ENCODE assay signal across 12 cellular contexts in the genomic region with DNA sequence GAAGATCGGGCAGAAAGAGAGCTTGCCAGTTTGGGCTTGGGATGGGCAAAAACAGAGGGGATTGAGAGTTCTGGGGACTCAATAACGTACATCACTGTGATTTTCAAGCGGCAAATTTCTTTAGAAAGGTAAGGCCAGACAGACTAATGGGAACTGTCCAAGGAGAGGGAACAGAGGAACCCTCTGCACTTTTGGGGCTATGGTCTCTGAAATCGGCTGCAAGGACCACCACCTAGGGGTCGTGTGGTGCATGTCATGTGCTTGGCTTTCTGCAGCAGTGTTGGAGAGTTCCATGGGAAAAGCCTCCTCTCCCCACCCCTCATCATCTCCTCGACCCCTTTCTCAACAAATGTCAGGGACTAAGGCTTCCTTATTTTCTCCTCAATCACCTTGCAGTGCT.
DNase-seq lines count a peak whose midpoint lies in the region; ATAC-seq and TF ChIP-seq lines count a peak whose summit lies in the region.
"Had no signal": no experiment of that assay in that cellular context is flagged by ENCODE, and none has a peak within 500 bp of the region (broad histone marks: within the 10 kb centered on the region; RNA-seq: fewer than 3 reads in every experiment).

No MANE protein-coding gene starts in this region.

- ATAC-seq in HG02970 (IDR thresholded peaks at IDR 0.05; ENCODE audit: low FRiP score, unreplicated experiment) = no peak

- no peaks in the 10 kb centered on the region for H3K36me3 ChIP-seq in H7 (replicated peaks; ENCODE audit: control insufficient read depth, insufficient read depth, low read length)
- H3K36me3 ChIP-seq: MG63 had no signal

- peaks cover 39% of the 10 kb centered on the region for H3K27me3 Mint-ChIP-seq in activated T-cell treated with anti-CD3 and anti-CD28 coated beads, Interleukin-2, amount 50 U/mL, for 24 hours
- H3K27me3 Mint-ChIP-seq in activated T-helper 1 cell treated with anti-CD3 and anti-CD28 coated beads, Interleukin-12 subunit alpha, Interleukin-12 subunit beta, Interleukin-2, Interleukin-4 antibody, amounts not matched to agents 30 ng/mL and 10 ng/mL and 1 ng/mL, durations not matched to agents 14 hours and 24 hours and 36 hours (ENCODE audit: insufficient read depth) = peaks cover 30% of the 10 kb centered on the region
- H3K27me3 Mint-ChIP-seq in progenitor cell of endocrine pancreas = peaks cover 49% of the 10 kb centered on the region

- peak overlapping the region; percentile 51 for H3K27ac Mint-ChIP-seq in activated T-cell treated with anti-CD3 and anti-CD28 coated beads, Interleukin-2, amount 50 U/mL, for 24 hours
- H3K27ac Mint-ChIP-seq in activated T-helper 1 cell treated with anti-CD3 and anti-CD28 coated beads, Interleukin-12 subunit alpha, Interleukin-12 subunit beta, Interleukin-2, Interleukin-4 antibody, amounts not matched to agents 30 ng/mL and 10 ng/mL and 1 ng/mL, durations not matched to agents 14 hours and 24 hours and 36 hours = no peak overlapping the region
- H3K27ac Mint-ChIP-seq in progenitor cell of endocrine pancreas = peak overlapping the region; percentile 60
- H3K27ac Mint-ChIP-seq: CD4-positive, CD25-positive, alpha-beta regulatory T cell; T-helper 1 cell treated with Interleukin-12 subunit alpha and Interleukin-12 subunit beta and Interleukin-4 antibody, amounts not matched to agents 30 μg/mL and 1 μg/mL, for 36 hours had no signal

- H3K4me1 Mint-ChIP-seq in activated T-cell treated with anti-CD3 and anti-CD28 coated beads, Interleukin-2, amount 50 U/mL, for 24 hours (ENCODE audit: low read depth) = peaks cover 43% of the 10 kb centered on the region
- H3K4me1 Mint-ChIP-seq in activated T-helper 1 cell treated with anti-CD3 and anti-CD28 coated beads, Interleukin-12 subunit alpha, Interleukin-12 subunit beta, Interleukin-2, Interleukin-4 antibody, amounts not matched to agents 30 ng/mL and 10 ng/mL and 1 ng/mL, durations not matched to agents 14 hours and 24 hours and 36 hours (ENCODE audit: low read depth) = peaks cover 45% of the 10 kb centered on the region
- peaks cover 12% of the 10 kb centered on the region for H3K4me1 Mint-ChIP-seq in progenitor cell of endocrine pancreas (ENCODE audit: low read depth)

- intact Hi-C loops in activated T-helper 1 cell treated with anti-CD3 and anti-CD28 coated beads, Interleukin-12 subunit alpha, Interleukin-12 subunit beta, Interleukin-2, Interleukin-4 antibody, amounts not matched to agents 30 ng/mL and 10 ng/mL and 1 ng/mL, durations not matched to agents 14 hours and 24 hours and 36 hours (cut with micrococcal nuclease) = no loop called here

- H3K9me3 Mint-ChIP-seq in activated T-cell treated with anti-CD3 and anti-CD28 coated beads, Interleukin-2, amount 50 U/mL, for 24 hours = no peaks in the 10 kb centered on the region
- no peaks in the 10 kb centered on the region for H3K9me3 Mint-ChIP-seq in activated T-helper 1 cell treated with anti-CD3 and anti-CD28 coated beads, Interleukin-12 subunit alpha, Interleukin-12 subunit beta, Interleukin-2, Interleukin-4 antibody, amounts not matched to agents 30 ng/mL and 10 ng/mL and 1 ng/mL, durations not matched to agents 14 hours and 24 hours and 36 hours
- H3K9me3 Mint-ChIP-seq in progenitor cell of endocrine pancreas (ENCODE audit: low read depth) = no peaks in the 10 kb centered on the region
- H3K9me3 Mint-ChIP-seq: T-helper 1 cell treated with Interleukin-12 subunit alpha and Interleukin-12 subunit beta and Interleukin-4 antibody, amounts not matched to agents 30 μg/mL and 1 μg/mL, for 36 hours had no signal

- no peaks in the 10 kb centered on the region for H3K36me3 Mint-ChIP-seq in activated T-cell treated with anti-CD3 and anti-CD28 coated beads, Interleukin-2, amount 50 U/mL, for 24 hours (ENCODE audit: low read depth)
- peaks cover 1% of the 10 kb centered on the region for H3K36me3 Mint-ChIP-seq in activated T-helper 1 cell treated with anti-CD3 and anti-CD28 coated beads, Interleukin-12 subunit alpha, Interleukin-12 subunit beta, Interleukin-2, Interleukin-4 antibody, amounts not matched to agents 30 ng/mL and 10 ng/mL and 1 ng/mL, durations not matched to agents 14 hours and 24 hours and 36 hours (ENCODE audit: low read depth)
- no peaks in the 10 kb centered on the region for H3K36me3 Mint-ChIP-seq in progenitor cell of endocrine pancreas (ENCODE audit: insufficient read depth)

- H3K27me3 ChIP-seq in H7 (ENCODE audit: control insufficient read depth, insufficient read depth, low read length) = peaks cover 6% of the 10 kb centered on the region
- H3K27me3 ChIP-seq: MG63 had no signal

- DNase-seq in activated T-cell treated with anti-CD3 and anti-CD28 coated beads, Interleukin-2, amount 50 U/mL, for 24 hours = no peak
- no peak for DNase-seq in activated T-cell treated with anti-CD3 and anti-CD28 coated beads for 4 hours
- DNase-seq in H7 = peak; percentile 67
- no peak for DNase-seq in activated T-helper 1 cell treated with anti-CD3 and anti-CD28 coated beads, Interleukin-12 subunit alpha, Interleukin-12 subunit beta, Interleukin-2, Interleukin-4 antibody, amounts not matched to agents 30 ng/mL and 10 ng/mL and 1 ng/mL, durations not matched to agents 14 hours and 24 hours and 36 hours (ENCODE audit: low spot score)
- no peak for DNase-seq in progenitor cell of endocrine pancreas (ENCODE audit: low spot score, unreplicated experiment)
- no peak for DNase-seq in LoVo (ENCODE audit: low spot score)
- DNase-seq in central memory CD4-positive, alpha-beta T cell = no peak
- DNase-seq: CD4-positive, CD25-positive, alpha-beta regulatory T cell; MG63; stimulated activated CD4-positive, alpha-beta T cell treated with anti-CD3 and anti-CD28 coated beads, Interleukin-4, amount 100 ng/mL, for 4 hours had no signal

- peak; percentile 47 for TF ChIP-seq CTCF in progenitor cell of endocrine pancreas (IDR thresholded peaks at IDR 0.05; ENCODE audit: unreplicated experiment)

- H3K4me3 ChIP-seq in H7 (ENCODE audit: insufficient read depth, low read depth, low read length) = no peak overlapping the region
- H3K4me3 ChIP-seq: MG63 had no signal

- H3K4me3 Mint-ChIP-seq in activated T-cell treated with anti-CD3 and anti-CD28 coated beads, Interleukin-2, amount 50 U/mL, for 24 hours = peak overlapping the region; percentile 62
- peak overlapping the region; percentile 24 for H3K4me3 Mint-ChIP-seq in activated T-helper 1 cell treated with anti-CD3 and anti-CD28 coated beads, Interleukin-12 subunit alpha, Interleukin-12 subunit beta, Interleukin-2, Interleukin-4 antibody, amounts not matched to agents 30 ng/mL and 10 ng/mL and 1 ng/mL, durations not matched to agents 14 hours and 24 hours and 36 hours
- peak overlapping the region; percentile 60 for H3K4me3 Mint-ChIP-seq in progenitor cell of endocrine pancreas (ENCODE audit: low read depth)
- H3K4me3 Mint-ChIP-seq: T-helper 1 cell treated with Interleukin-12 subunit alpha and Interleukin-12 subunit beta and Interleukin-4 antibody, amounts not matched to agents 30 μg/mL and 1 μg/mL, for 36 hours had no signal
